ENCODE assay signal across 5 cellular contexts in genomic region chr2:82657066-82657465, GRCh38.
"Had no signal": no experiment of that assay in that cellular context is flagged by ENCODE, and none has a peak within 500 bp of the region (broad histone marks: within the 10 kb centered on the region; RNA-seq: fewer than 3 reads in every experiment).

No MANE protein-coding gene starts in this region.

- H2AFZ ChIP-seq: GM23248 had no signal

- H3K27ac ChIP-seq: GM23248 had no signal

- DNase-seq: GM23248, GOT3, H7, HCEC 1CT, IMR-90 had no signal

- H3K9ac ChIP-seq: GM23248 had no signal

- H3K4me3 ChIP-seq: GM23248 had no signal
